Comparison of ENCODE assay signal across 1 cellular context in the genomic region with DNA sequence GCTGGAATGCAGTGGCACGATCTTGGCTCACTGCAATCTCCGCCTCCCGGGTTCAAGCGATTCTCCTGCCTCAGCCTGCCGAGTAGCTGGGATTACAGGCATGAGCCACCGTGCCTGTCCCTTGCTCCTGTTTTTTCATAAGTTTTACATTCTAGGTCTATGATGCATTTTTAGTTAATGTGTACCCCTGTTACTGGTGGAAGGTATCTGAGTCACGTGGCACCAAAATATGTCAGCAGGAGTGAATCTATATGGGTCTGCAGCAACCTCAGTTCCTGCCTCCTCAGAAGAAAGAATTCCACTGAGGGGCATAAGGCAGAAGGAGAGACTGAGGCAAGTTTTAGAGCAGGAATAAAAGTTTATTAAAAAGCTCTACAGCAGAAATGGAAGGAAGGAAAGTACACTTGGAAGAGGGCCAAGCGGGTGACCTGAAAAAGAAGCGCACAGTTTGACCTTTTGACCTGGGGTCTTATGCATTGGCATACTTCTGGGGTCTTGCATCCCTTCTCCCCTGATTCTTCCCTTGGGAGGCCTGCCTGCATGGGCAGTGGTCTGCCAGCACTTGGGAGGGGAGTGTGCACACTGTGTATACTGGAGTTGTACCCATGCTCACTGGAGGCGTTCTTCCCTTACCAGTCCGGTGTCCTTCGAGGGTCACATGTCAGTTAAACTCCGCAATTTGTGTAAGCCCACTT.
A peak's percentile ranks its signal among the peaks of the same experiment; 100 is the strongest.
TF ChIP-seq lines count a peak whose summit lies in the region.

No MANE protein-coding gene starts in this region.

TF ChIP-seq in HepG2, 621 proteins besides CTCF, POLR2A, EP300 and RAD21 (continued from another document):
- TF ChIP-seq, protein P1, sequence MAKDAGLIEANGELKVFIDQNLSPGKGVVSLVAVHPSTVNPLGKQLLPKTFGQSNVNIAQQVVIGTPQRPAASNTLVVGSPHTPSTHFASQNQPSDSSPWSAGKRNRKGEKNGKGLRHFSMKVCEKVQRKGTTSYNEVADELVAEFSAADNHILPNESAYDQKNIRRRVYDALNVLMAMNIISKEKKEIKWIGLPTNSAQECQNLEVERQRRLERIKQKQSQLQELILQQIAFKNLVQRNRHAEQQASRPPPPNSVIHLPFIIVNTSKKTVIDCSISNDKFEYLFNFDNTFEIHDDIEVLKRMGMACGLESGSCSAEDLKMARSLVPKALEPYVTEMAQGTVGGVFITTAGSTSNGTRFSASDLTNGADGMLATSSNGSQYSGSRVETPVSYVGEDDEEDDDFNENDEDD (CRISPR knock-in tag; IDR thresholded peaks at IDR 0.05; ENCODE audit: borderline replicate concordance): no peak
- TF ChIP-seq SMYD3 (CRISPR knock-in tag; IDR thresholded peaks at IDR 0.05): no peak
- TF ChIP-seq AKAP8 (CRISPR knock-in tag; IDR thresholded peaks at IDR 0.05): no peak
- no peak for TF ChIP-seq TCF7L2 (IDR thresholded peaks at IDR 0.05; ENCODE audit: low read depth, low read length)
- no peak for TF ChIP-seq MED13 (CRISPR knock-in tag; IDR thresholded peaks at IDR 0.05)
- no peak for TF ChIP-seq ZNF367 (CRISPR knock-in tag; IDR thresholded peaks at IDR 0.05; ENCODE audit: borderline replicate concordance)
- TF ChIP-seq TBX2 (CRISPR knock-in tag; IDR thresholded peaks at IDR 0.05; ENCODE audit: borderline replicate concordance): no peak
- TF ChIP-seq, protein P2, sequence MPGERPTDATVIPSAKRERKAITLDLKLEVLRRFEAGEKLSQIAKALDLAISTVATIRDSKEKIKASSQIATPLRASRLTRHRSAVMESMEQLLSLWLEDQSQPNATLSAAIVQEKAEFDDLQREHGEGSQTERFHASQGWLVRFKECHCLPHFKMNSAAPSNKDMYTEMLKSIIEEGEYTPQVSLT (CRISPR knock-in tag; IDR thresholded peaks at IDR 0.05; ENCODE audit: borderline replicate concordance, low read depth): no peak
- TF ChIP-seq ELF1 (CRISPR knock-in tag; IDR thresholded peaks at IDR 0.05): no peak
- no peak for TF ChIP-seq ZNF720 (CRISPR knock-in tag; IDR thresholded peaks at IDR 0.05)
- no peak for TF ChIP-seq NAIF1 (CRISPR knock-in tag; IDR thresholded peaks at IDR 0.05; ENCODE audit: borderline replicate concordance)
- TF ChIP-seq ZNF788 (CRISPR knock-in tag; IDR thresholded peaks at IDR 0.05; ENCODE audit: borderline replicate concordance): no peak
- no peak for TF ChIP-seq HOXD1 (CRISPR knock-in tag; IDR thresholded peaks at IDR 0.05)
- no peak for TF ChIP-seq ZEB1 (IDR thresholded peaks at IDR 0.05; ENCODE audit: insufficient replicate concordance, low read depth)
- TF ChIP-seq, protein P3, sequence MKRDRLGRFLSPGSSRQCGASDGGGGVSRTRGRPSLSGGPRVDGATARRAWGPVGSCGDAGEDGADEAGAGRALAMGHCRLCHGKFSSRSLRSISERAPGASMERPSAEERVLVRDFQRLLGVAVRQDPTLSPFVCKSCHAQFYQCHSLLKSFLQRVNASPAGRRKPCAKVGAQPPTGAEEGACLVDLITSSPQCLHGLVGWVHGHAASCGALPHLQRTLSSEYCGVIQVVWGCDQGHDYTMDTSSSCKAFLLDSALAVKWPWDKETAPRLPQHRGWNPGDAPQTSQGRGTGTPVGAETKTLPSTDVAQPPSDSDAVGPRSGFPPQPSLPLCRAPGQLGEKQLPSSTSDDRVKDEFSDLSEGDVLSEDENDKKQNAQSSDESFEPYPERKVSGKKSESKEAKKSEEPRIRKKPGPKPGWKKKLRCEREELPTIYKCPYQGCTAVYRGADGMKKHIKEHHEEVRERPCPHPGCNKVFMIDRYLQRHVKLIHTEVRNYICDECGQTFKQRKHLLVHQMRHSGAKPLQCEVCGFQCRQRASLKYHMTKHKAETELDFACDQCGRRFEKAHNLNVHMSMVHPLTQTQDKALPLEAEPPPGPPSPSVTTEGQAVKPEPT (CRISPR knock-in tag; IDR thresholded peaks at IDR 0.05; ENCODE audit: low read depth): no peak
- no peak for TF ChIP-seq SIX1 (CRISPR knock-in tag; IDR thresholded peaks at IDR 0.05; ENCODE audit: borderline replicate concordance)
- TF ChIP-seq, protein P4, sequence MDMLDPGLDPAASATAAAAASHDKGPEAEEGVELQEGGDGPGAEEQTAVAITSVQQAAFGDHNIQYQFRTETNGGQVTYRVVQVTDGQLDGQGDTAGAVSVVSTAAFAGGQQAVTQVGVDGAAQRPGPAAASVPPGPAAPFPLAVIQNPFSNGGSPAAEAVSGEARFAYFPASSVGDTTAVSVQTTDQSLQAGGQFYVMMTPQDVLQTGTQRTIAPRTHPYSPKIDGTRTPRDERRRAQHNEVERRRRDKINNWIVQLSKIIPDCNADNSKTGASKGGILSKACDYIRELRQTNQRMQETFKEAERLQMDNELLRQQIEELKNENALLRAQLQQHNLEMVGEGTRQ (IDR thresholded peaks at IDR 0.05; ENCODE audit: low read depth, low read length): 0 out of 2 replicates have a peak, but pooled peaks have one; percentile 38
- TF ChIP-seq, protein P4 (CRISPR knock-in tag; IDR thresholded peaks at IDR 0.05; ENCODE audit: borderline replicate concordance): peak; percentile 42; the same call in 1 of the 2 replicates
- no peak for TF ChIP-seq ZNF253 (CRISPR knock-in tag; IDR thresholded peaks at IDR 0.05; ENCODE audit: borderline replicate concordance)
- no peak for TF ChIP-seq NFATC3 (CRISPR knock-in tag; IDR thresholded peaks at IDR 0.05)
- TF ChIP-seq RORA (CRISPR knock-in tag; IDR thresholded peaks at IDR 0.05): no peak
- TF ChIP-seq IKZF1 (IDR thresholded peaks at IDR 0.05): no peak
- TF ChIP-seq, protein P5, sequence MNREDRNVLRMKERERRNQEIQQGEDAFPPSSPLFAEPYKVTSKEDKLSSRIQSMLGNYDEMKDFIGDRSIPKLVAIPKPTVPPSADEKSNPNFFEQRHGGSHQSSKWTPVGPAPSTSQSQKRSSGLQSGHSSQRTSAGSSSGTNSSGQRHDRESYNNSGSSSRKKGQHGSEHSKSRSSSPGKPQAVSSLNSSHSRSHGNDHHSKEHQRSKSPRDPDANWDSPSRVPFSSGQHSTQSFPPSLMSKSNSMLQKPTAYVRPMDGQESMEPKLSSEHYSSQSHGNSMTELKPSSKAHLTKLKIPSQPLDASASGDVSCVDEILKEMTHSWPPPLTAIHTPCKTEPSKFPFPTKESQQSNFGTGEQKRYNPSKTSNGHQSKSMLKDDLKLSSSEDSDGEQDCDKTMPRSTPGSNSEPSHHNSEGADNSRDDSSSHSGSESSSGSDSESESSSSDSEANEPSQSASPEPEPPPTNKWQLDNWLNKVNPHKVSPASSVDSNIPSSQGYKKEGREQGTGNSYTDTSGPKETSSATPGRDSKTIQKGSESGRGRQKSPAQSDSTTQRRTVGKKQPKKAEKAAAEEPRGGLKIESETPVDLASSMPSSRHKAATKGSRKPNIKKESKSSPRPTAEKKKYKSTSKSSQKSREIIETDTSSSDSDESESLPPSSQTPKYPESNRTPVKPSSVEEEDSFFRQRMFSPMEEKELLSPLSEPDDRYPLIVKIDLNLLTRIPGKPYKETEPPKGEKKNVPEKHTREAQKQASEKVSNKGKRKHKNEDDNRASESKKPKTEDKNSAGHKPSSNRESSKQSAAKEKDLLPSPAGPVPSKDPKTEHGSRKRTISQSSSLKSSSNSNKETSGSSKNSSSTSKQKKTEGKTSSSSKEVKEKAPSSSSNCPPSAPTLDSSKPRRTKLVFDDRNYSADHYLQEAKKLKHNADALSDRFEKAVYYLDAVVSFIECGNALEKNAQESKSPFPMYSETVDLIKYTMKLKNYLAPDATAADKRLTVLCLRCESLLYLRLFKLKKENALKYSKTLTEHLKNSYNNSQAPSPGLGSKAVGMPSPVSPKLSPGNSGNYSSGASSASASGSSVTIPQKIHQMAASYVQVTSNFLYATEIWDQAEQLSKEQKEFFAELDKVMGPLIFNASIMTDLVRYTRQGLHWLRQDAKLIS (CRISPR knock-in tag; IDR thresholded peaks at IDR 0.05): no peak
- TF ChIP-seq ZNF337 (CRISPR knock-in tag; IDR thresholded peaks at IDR 0.05; ENCODE audit: borderline replicate concordance, low read depth): no peak
- TF ChIP-seq MIER3 (CRISPR knock-in tag; IDR thresholded peaks at IDR 0.05; ENCODE audit: borderline replicate concordance): no peak
- no peak for TF ChIP-seq MYC (CRISPR knock-in tag; IDR thresholded peaks at IDR 0.05; ENCODE audit: borderline replicate concordance)
- TF ChIP-seq ZSCAN22 (CRISPR knock-in tag; IDR thresholded peaks at IDR 0.05): no peak
- TF ChIP-seq, protein P6, sequence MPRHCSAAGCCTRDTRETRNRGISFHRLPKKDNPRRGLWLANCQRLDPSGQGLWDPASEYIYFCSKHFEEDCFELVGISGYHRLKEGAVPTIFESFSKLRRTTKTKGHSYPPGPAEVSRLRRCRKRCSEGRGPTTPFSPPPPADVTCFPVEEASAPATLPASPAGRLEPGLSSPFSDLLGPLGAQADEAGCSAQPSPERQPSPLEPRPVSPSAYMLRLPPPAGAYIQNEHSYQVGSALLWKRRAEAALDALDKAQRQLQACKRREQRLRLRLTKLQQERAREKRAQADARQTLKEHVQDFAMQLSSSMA (CRISPR knock-in tag; IDR thresholded peaks at IDR 0.05): no peak
- no peak for TF ChIP-seq CREM (IDR thresholded peaks at IDR 0.05)
- no peak for TF ChIP-seq CREM (CRISPR knock-in tag; IDR thresholded peaks at IDR 0.05)
- peak; percentile 40 for TF ChIP-seq TEAD3 (CRISPR knock-in tag; optimal IDR thresholded peaks at IDR 0.05; ENCODE audit: borderline replicate concordance)
- TF ChIP-seq TBX3 (IDR thresholded peaks at IDR 0.05; ENCODE audit: borderline replicate concordance): no peak
- no peak for TF ChIP-seq MTF2 (CRISPR knock-in tag; IDR thresholded peaks at IDR 0.05; ENCODE audit: borderline replicate concordance)
- no peak for TF ChIP-seq THAP11 (CRISPR knock-in tag; IDR thresholded peaks at IDR 0.05)
- TF ChIP-seq, protein P7, sequence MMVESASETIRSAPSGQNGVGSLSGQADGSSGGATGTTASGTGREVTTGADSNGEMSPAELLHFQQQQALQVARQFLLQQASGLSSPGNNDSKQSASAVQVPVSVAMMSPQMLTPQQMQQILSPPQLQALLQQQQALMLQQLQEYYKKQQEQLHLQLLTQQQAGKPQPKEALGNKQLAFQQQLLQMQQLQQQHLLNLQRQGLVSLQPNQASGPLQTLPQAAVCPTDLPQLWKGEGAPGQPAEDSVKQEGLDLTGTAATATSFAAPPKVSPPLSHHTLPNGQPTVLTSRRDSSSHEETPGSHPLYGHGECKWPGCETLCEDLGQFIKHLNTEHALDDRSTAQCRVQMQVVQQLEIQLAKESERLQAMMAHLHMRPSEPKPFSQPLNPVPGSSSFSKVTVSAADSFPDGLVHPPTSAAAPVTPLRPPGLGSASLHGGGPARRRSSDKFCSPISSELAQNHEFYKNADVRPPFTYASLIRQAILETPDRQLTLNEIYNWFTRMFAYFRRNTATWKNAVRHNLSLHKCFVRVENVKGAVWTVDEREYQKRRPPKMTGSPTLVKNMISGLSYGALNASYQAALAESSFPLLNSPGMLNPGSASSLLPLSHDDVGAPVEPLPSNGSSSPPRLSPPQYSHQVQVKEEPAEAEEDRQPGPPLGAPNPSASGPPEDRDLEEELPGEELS (CRISPR knock-in tag; IDR thresholded peaks at IDR 0.05): no peak
- no peak for TF ChIP-seq ZNF557 (CRISPR knock-in tag; IDR thresholded peaks at IDR 0.05)
- no peak for TF ChIP-seq IKZF4 (CRISPR knock-in tag; IDR thresholded peaks at IDR 0.05; ENCODE audit: borderline replicate concordance, low read depth, not compliant biosample characterization)
- no peak for TF ChIP-seq ATRX (CRISPR knock-in tag; IDR thresholded peaks at IDR 0.05; ENCODE audit: borderline replicate concordance)
- no peak for TF ChIP-seq ZSCAN12 (CRISPR knock-in tag; IDR thresholded peaks at IDR 0.05)
- TF ChIP-seq ZNF329 (CRISPR knock-in tag; IDR thresholded peaks at IDR 0.05; ENCODE audit: low read depth): no peak
- no peak for TF ChIP-seq TAF15 (IDR thresholded peaks at IDR 0.05; ENCODE audit: low read depth, low read length, poor library complexity, severe bottlenecking)
- TF ChIP-seq TAF1 (CRISPR knock-in tag; IDR thresholded peaks at IDR 0.05): no peak
- 0 out of 2 replicates have a peak, but pooled peaks have one; percentile 55 for TF ChIP-seq ZBTB7A (CRISPR knock-in tag; IDR thresholded peaks at IDR 0.05)
- TF ChIP-seq, protein P8, sequence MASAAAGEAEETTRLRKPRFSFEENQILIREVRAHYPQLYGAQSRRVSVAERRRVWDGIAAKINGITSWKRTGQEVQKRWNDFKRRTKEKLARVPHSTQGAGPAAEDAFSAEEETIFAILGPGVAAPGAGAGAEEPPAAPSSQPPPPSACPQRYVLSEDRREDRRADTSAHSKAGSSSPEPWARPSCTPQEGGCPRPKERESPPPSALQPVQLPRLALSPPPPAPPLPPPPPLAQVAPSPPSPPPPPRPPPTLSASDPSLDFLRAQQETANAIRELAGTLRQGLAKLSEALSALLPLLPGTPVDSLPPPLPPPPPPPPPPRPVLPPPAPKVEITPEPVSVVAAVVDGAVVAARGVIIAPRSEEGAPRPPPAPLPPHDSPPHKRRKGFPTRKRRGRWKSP (CRISPR knock-in tag; IDR thresholded peaks at IDR 0.05): no peak
- TF ChIP-seq, protein P9, sequence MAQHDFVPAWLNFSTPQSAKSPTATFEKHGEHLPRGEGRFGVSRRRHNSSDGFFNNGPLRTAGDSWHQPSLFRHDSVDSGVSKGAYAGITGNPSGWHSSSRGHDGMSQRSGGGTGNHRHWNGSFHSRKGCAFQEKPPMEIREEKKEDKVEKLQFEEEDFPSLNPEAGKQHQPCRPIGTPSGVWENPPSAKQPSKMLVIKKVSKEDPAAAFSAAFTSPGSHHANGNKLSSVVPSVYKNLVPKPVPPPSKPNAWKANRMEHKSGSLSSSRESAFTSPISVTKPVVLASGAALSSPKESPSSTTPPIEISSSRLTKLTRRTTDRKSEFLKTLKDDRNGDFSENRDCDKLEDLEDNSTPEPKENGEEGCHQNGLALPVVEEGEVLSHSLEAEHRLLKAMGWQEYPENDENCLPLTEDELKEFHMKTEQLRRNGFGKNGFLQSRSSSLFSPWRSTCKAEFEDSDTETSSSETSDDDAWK (CRISPR knock-in tag; IDR thresholded peaks at IDR 0.05): no peak
- TF ChIP-seq ZNF816 (CRISPR knock-in tag; IDR thresholded peaks at IDR 0.05; ENCODE audit: borderline replicate concordance): no peak
